In genomic region chr12:48814313-48815280, GRCh38 we compare ENCODE assay signal across 8 cellular contexts. TPM values are rescaled to one million over a fixed set of nuclear protein-coding genes. Genes with fewer than 3 reads are reported as not detected.
DNase-seq lines count a peak whose midpoint lies in the region; ATAC-seq and TF ChIP-seq lines count a peak whose summit lies in the region.

No MANE protein-coding gene starts in this region.

- H2AK5ac ChIP-seq in mesenchymal stem cell (ENCODE audit: low read length, severe bottlenecking), result no peak overlapping the region

- H2BK15ac ChIP-seq in mesenchymal stem cell (ENCODE audit: low read depth, poor library complexity, severe bottlenecking), result peak overlapping the region; percentile 92

- peaks cover 23% of the 10 kb centered on the region for H3K4me1 ChIP-seq in effector memory CD4-positive, alpha-beta T cell (ENCODE audit: control insufficient read depth, insufficient read depth, low read length, poor library complexity, severe bottlenecking)
- H3K4me1 ChIP-seq in mesenchymal stem cell (ENCODE audit: control insufficient read depth, insufficient read depth, low read depth, low read length), result peaks cover 47% of the 10 kb centered on the region

- DNase-seq in AG10803 (ENCODE audit: low read depth) (peak; percentile 73), NCI-H2227 treated with DMSO at 0.1 percent for 48 hours (lab: John Stamatoyannopoulos, UW) (peak; percentile 28), mesenchymal stem cell (peak; percentile 83)
- peak; percentile 86 for DNase-seq in activated CD4-positive, alpha-beta memory T cell treated with anti-CD3 and anti-CD28 coated beads, Interleukin-2, amount 10 ng/mL, durations not matched to agents 7 days and 5 days
- peak; percentile 50 to 69 (median 56) for DNase-seq in effector memory CD4-positive, alpha-beta T cell
- DNase-seq in stimulated activated CD8-positive, alpha-beta memory T cell treated with anti-CD3 and anti-CD28 coated beads, Interleukin-15, amount 100 ng/mL, for 24 hours (ENCODE audit: low read depth), result peak; percentile 65

- POLR2A ChIA-PET in activated CD4-positive, alpha-beta memory T cell treated with anti-CD3 and anti-CD28 coated beads, Interleukin-2, amount 10 ng/mL, durations not matched to agents 7 days and 5 days (lab: Charles Lee), result interaction anchor here (0.7 to 4.2 kb wide), 10 partner anchors 10 to 273 kb away, joined by 3 to 26 read pairs (median 4); partner anchors contain the start of genes DDX23, KANSL2 and RND1

- H3K14ac ChIP-seq in mesenchymal stem cell (ENCODE audit: low read length in 2 of 2), result peak overlapping the region in 1 of 2 experiments; percentile 99

- CTCF ChIA-PET in activated CD4-positive, alpha-beta memory T cell treated with anti-CD3 and anti-CD28 coated beads, Interleukin-2, amount 10 ng/mL, durations not matched to agents 7 days and 5 days (lab: Charles Lee), result interaction anchor here (0.7 to 4.6 kb wide), 22 partner anchors 10 to 182 kb away, joined by 3 to 44 read pairs (median 5); partner anchors contain the start of genes ARF3, DDX23 and RND1

- peak overlapping the region; percentile 91 for H3K4me3 ChIP-seq in AG10803 (ENCODE audit: low read length)
- H3K4me3 ChIP-seq in effector memory CD4-positive, alpha-beta T cell (ENCODE audit: insufficient read depth, low read depth, low read length, poor library complexity, severe bottlenecking), result peak overlapping the region; percentile 74
- H3K4me3 ChIP-seq in mesenchymal stem cell (ENCODE audit: insufficient read depth in 1 of 2, low read depth in 1 of 2, low read length in 2 of 2), result peak overlapping the region; percentile 75 to 90

- H2BK12ac ChIP-seq in mesenchymal stem cell (ENCODE audit: low read length in 2 of 2), result peak overlapping the region; percentile 23 to 83

- no peaks in the 10 kb centered on the region for H3K9me3 ChIP-seq in effector memory CD4-positive, alpha-beta T cell (ENCODE audit: control insufficient read depth, low read length)
- H3K9me3 ChIP-seq in mesenchymal stem cell (ENCODE audit: control insufficient read depth, low read length), result no peaks in the 10 kb centered on the region

- H3K27me3 ChIP-seq in effector memory CD4-positive, alpha-beta T cell (replicated peaks; ENCODE audit: control insufficient read depth, insufficient read depth, low read length, poor library complexity, severe bottlenecking), result no peaks in the 10 kb centered on the region
- H3K27me3 ChIP-seq in mesenchymal stem cell (ENCODE audit: control insufficient read depth in 1 of 2, insufficient read depth in 1 of 2, low read length in 2 of 2), result no peaks in the 10 kb centered on the region

- H3K36me3 ChIP-seq in effector memory CD4-positive, alpha-beta T cell (ENCODE audit: control insufficient read depth, insufficient read depth, low read length), result no peaks in the 10 kb centered on the region
- H3K36me3 ChIP-seq in mesenchymal stem cell (ENCODE audit: control insufficient read depth in 1 of 2, insufficient read depth in 2 of 2, low read depth in 1 of 2, low read length in 2 of 2), result no peaks in the 10 kb centered on the region

- H3K27ac Mint-ChIP-seq in activated CD4-positive, alpha-beta memory T cell treated with anti-CD3 and anti-CD28 coated beads, Interleukin-2, amount 10 ng/mL, durations not matched to agents 7 days and 5 days, result peak overlapping the region; percentile 59

- H3K18ac ChIP-seq in mesenchymal stem cell (ENCODE audit: low read depth in 1 of 2, low read length in 2 of 2), result peak overlapping the region; percentile 98 to 99

- peak overlapping the region; percentile 95 to 98 for H3K4ac ChIP-seq in mesenchymal stem cell (ENCODE audit: low read depth in 1 of 2, low read length in 2 of 2)

- peak overlapping the region; percentile 98 for H3K4me3 Mint-ChIP-seq in activated CD4-positive, alpha-beta memory T cell treated with anti-CD3 and anti-CD28 coated beads, Interleukin-2, amount 10 ng/mL, durations not matched to agents 7 days and 5 days

- H3K27ac ChIP-seq in effector memory CD4-positive, alpha-beta T cell (ENCODE audit: insufficient read depth, low read length, poor library complexity, severe bottlenecking), result peak overlapping the region; percentile 33
- H3K27ac ChIP-seq in mesenchymal stem cell (ENCODE audit: low read length, poor library complexity, severe bottlenecking), result peak overlapping the region; percentile 79

- H3K4me1 Mint-ChIP-seq in activated CD4-positive, alpha-beta memory T cell treated with anti-CD3 and anti-CD28 coated beads, Interleukin-2, amount 10 ng/mL, durations not matched to agents 7 days and 5 days, result peaks cover 40% of the 10 kb centered on the region

- peak overlapping the region; percentile 90 for H2AFZ ChIP-seq in mesenchymal stem cell (ENCODE audit: low read depth, low read length)

- under 1% methylated on average over 70 of the region's 84 CpGs for WGBS in mesenchymal stem cell

- H3K36me3 Mint-ChIP-seq in activated CD4-positive, alpha-beta memory T cell treated with anti-CD3 and anti-CD28 coated beads, Interleukin-2, amount 10 ng/mL, durations not matched to agents 7 days and 5 days (ENCODE audit: low read depth), result no peaks in the 10 kb centered on the region

- H2BK5ac ChIP-seq in mesenchymal stem cell (ENCODE audit: low read depth, low read length, poor library complexity, severe bottlenecking), result peak overlapping the region; percentile 57

- peak overlapping the region; percentile 54 to 81 for H3K23ac ChIP-seq in mesenchymal stem cell (ENCODE audit: low read length in 2 of 2)

- H3K9me3 Mint-ChIP-seq in activated CD4-positive, alpha-beta memory T cell treated with anti-CD3 and anti-CD28 coated beads, Interleukin-2, amount 10 ng/mL, durations not matched to agents 7 days and 5 days, result no peaks in the 10 kb centered on the region

- peak overlapping the region; percentile 81 for H2BK120ac ChIP-seq in mesenchymal stem cell (ENCODE audit: low read depth, low read length)

- peak overlapping the region; percentile 100 for H4K8ac ChIP-seq in mesenchymal stem cell (ENCODE audit: low read length)

- peak overlapping the region; percentile 94 for H3K4me2 ChIP-seq in mesenchymal stem cell (ENCODE audit: low read length, poor library complexity, severe bottlenecking)

- peaks cover 32% of the 10 kb centered on the region for H3K79me1 ChIP-seq in mesenchymal stem cell (replicated peaks; ENCODE audit: low read length, poor library complexity, severe bottlenecking)

- peak overlapping the region; percentile 96 for H3K9ac ChIP-seq in mesenchymal stem cell (ENCODE audit: low read length)

- H3K27me3 Mint-ChIP-seq in activated CD4-positive, alpha-beta memory T cell treated with anti-CD3 and anti-CD28 coated beads, Interleukin-2, amount 10 ng/mL, durations not matched to agents 7 days and 5 days, result peaks cover 18% of the 10 kb centered on the region

- peak; percentile 71 for TF ChIP-seq CTCF in AG10803 (conservative IDR thresholded peaks at IDR 0.05; ENCODE audit: low read length)

- ATAC-seq in GM18858 (IDR thresholded peaks at IDR 0.05; ENCODE audit: unreplicated experiment), result peak; percentile 63
- peak; percentile 53 for ATAC-seq in HG03066 (IDR thresholded peaks at IDR 0.05; ENCODE audit: low read depth, unreplicated experiment)

- peak overlapping the region; percentile 96 for H4K91ac ChIP-seq in mesenchymal stem cell (ENCODE audit: low read length)

RNA-seq across cellular contexts. Expression of gene CACNB3, which starts 3.7 kb away (rescaled TPM):
- 10 to 100 TPM; 32.8 to 34.2 TPM for total RNA-seq in activated CD4-positive, alpha-beta memory T cell treated with anti-CD3 and anti-CD28 coated beads, Interleukin-2, amount 10 ng/mL, durations not matched to agents 7 days and 5 days
- polyA plus RNA-seq in mesenchymal stem cell (2013, experiment 1 of 2), result 43.5 TPM
- polyA plus RNA-seq in mesenchymal stem cell (2013, experiment 2 of 2), result 45.6 TPM

RNA-seq across cellular contexts. Expression of gene ADCY6, which starts 25.7 kb away (rescaled TPM):
- total RNA-seq in activated CD4-positive, alpha-beta memory T cell treated with anti-CD3 and anti-CD28 coated beads, Interleukin-2, amount 10 ng/mL, durations not matched to agents 7 days and 5 days, result under 1 TPM in 1 of 2 experiments, not detected in 1; 0.05 TPM
- 23.9 TPM for polyA plus RNA-seq in mesenchymal stem cell (2013, experiment 1 of 2)
- polyA plus RNA-seq in mesenchymal stem cell (2013, experiment 2 of 2), result 21.9 TPM

RNA-seq across cellular contexts. Expression of gene DDX23, which starts 37.4 kb away (rescaled TPM):
- 100 to 1,000 TPM; 117 to 127 TPM for total RNA-seq in activated CD4-positive, alpha-beta memory T cell treated with anti-CD3 and anti-CD28 coated beads, Interleukin-2, amount 10 ng/mL, durations not matched to agents 7 days and 5 days
- 49.3 TPM for polyA plus RNA-seq in mesenchymal stem cell (2013, experiment 1 of 2)
- polyA plus RNA-seq in mesenchymal stem cell (2013, experiment 2 of 2), result 45.4 TPM

RNA-seq across cellular contexts. Expression of gene RND1, which starts 51.1 kb away (rescaled TPM):
- 1 to 10 TPM; 2.6 to 3.0 TPM for total RNA-seq in activated CD4-positive, alpha-beta memory T cell treated with anti-CD3 and anti-CD28 coated beads, Interleukin-2, amount 10 ng/mL, durations not matched to agents 7 days and 5 days
- 0.39 TPM for polyA plus RNA-seq in mesenchymal stem cell (2013, experiment 1 of 2)
- 0.51 TPM for polyA plus RNA-seq in mesenchymal stem cell (2013, experiment 2 of 2)

Comparison
In these comparisons a context has a peak if more than half of its experiments do, and no peak if none do; other contexts are left out.
1. Peak in every context shown above with its lines: DNase-seq, ATAC-seq, H3K4me3 ChIP-seq and H3K27ac ChIP-seq.
2. DNase-seq: peak in every context shown above with its lines; median percentile 86 in activated CD4-positive, alpha-beta memory T cell treated with anti-CD3 and anti-CD28 coated beads, Interleukin-2, amount 10 ng/mL, durations not matched to agents 7 days and 5 days; 83 in mesenchymal stem cell; 73 in AG10803; 65 in stimulated activated CD8-positive, alpha-beta memory T cell treated with anti-CD3 and anti-CD28 coated beads, Interleukin-15, amount 100 ng/mL, for 24 hours; 56 in effector memory CD4-positive, alpha-beta T cell; 28 in NCI-H2227 treated with DMSO at 0.1 percent for 48 hours.